In the genomic region with DNA sequence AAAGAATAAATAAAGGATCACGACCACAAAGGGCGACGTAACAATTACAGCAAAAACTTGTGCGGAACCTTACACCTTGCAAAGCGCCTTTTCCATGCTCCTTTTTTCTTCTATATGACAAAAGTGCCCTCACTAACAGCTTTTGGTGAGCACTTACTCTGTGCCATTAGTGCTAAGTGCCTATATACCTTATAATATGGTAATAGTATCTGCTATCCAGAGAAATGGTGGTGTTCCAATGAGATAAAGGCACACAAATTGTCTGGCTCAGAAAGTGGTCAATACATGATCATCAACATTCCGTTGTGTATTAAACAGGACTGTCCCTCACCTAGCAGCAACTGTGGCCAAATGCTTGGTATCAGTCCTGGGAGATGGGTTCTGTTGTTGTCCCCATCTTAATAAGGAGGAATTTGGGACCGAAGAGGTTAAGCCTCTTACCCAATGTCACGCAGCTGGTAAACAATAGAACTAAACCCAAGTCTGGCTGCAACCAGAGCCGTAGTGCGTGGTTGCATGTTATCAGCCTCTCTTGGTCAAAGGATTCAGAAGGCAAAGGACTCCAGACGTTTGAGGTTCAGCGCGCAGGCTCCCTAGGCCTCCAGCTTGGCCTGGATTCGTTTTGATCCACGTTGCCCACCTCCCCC, we compare ENCODE assay signal across 8 cellular contexts. TPM values are rescaled to one million over a fixed set of nuclear protein-coding genes. Genes with fewer than 3 reads are reported as not detected.
DNase-seq lines count a peak whose midpoint lies in the region; ATAC-seq and TF ChIP-seq lines count a peak whose summit lies in the region.

No MANE protein-coding gene starts in this region.

- no peak overlapping the region for H2AK5ac ChIP-seq in H9 (ENCODE audit: insufficient read length, low read length)

- H3K4me3 Mint-ChIP-seq in Caco-2 (ENCODE audit: unreplicated experiment), result peak overlapping the region; percentile 68
- peak overlapping the region; percentile 70 to 89 for H3K4me3 Mint-ChIP-seq in H9
- H3K4me3 Mint-ChIP-seq in activated T-helper 2 cell treated with anti-CD3 and anti-CD28 coated beads, Interferon-gamma antibody, Interleukin-2, Interleukin-4, amounts not matched to agents 10 μg/mL and 5 μg/mL and 100 μg/mL, durations not matched to agents 14 hours and 24 hours and 36 hours (ENCODE audit: low read depth), result peak overlapping the region; percentile 91
- peak overlapping the region; percentile 92 for H3K4me3 Mint-ChIP-seq in natural killer cell

- H2BK20ac ChIP-seq in H9 (ENCODE audit: low read depth, low read length, poor library complexity, severe bottlenecking), result peak overlapping the region; percentile 92

- no peaks in the 10 kb centered on the region for H3K9me3 ChIP-seq in Caco-2
- no peaks in the 10 kb centered on the region for H3K9me3 ChIP-seq in H9 (ENCODE audit: control insufficient read depth, low read depth, low read length)

- WGBS in H9 (ENCODE audit: extremely low coverage, insufficient read length, low lambda C conversion rate), result no CpG with 5 or more reads among the region's 15 CpGs

- no peaks in the 10 kb centered on the region for H3K79me2 ChIP-seq in H9 (ENCODE audit: insufficient read depth, low read length)

- TF ChIP-seq CTCF in Caco-2 (IDR thresholded peaks at IDR 0.05; ENCODE audit: insufficient read depth in 1 of 2, low read depth in 1 of 2, low read length in 1 of 2, severe bottlenecking in 1 of 2, unreplicated experiment in 1 of 2) (no peak), H9 (conservative IDR thresholded peaks at IDR 0.05) (no peak; the same call in 2 of the 3 replicates), natural killer cell (IDR thresholded peaks at IDR 0.05) (no peak), GM13976 (IDR thresholded peaks at IDR 0.05; ENCODE audit: borderline replicate concordance, control extremely low read depth, extremely low read depth, insufficient read depth, missing control alignments) (no peak)

- H3K27ac Mint-ChIP-seq in Caco-2 (ENCODE audit: unreplicated experiment) (no peak overlapping the region), H9 (peak overlapping the region in 1 of 3 experiments; percentile 77; a peak in 2 of 7 replicates), natural killer cell (peak overlapping the region; percentile 93 to 96)
- H3K27ac Mint-ChIP-seq in activated T-helper 2 cell treated with anti-CD3 and anti-CD28 coated beads, Interferon-gamma antibody, Interleukin-2, Interleukin-4, amounts not matched to agents 10 μg/mL and 5 μg/mL and 100 μg/mL, durations not matched to agents 14 hours and 24 hours and 36 hours, result peak overlapping the region; percentile 95

- no peaks in the 10 kb centered on the region for H4K20me1 ChIP-seq in H9 (ENCODE audit: control insufficient read depth, insufficient read depth, insufficient read length)

- H3K9me3 Mint-ChIP-seq in Caco-2 (ENCODE audit: unreplicated experiment), result no peaks in the 10 kb centered on the region
- no peaks in the 10 kb centered on the region for H3K9me3 Mint-ChIP-seq in H9
- H3K9me3 Mint-ChIP-seq in activated T-helper 2 cell treated with anti-CD3 and anti-CD28 coated beads, Interferon-gamma antibody, Interleukin-2, Interleukin-4, amounts not matched to agents 10 μg/mL and 5 μg/mL and 100 μg/mL, durations not matched to agents 14 hours and 24 hours and 36 hours, result no peaks in the 10 kb centered on the region
- no peaks in the 10 kb centered on the region for H3K9me3 Mint-ChIP-seq in natural killer cell

- H3K27me3 ChIP-seq in Caco-2 (replicated peaks; ENCODE audit: control insufficient read depth, insufficient read depth, low read length) (no peaks in the 10 kb centered on the region; the same call in 1 of the 2 replicates), H9 (ENCODE audit: insufficient read depth, low read length) (no peaks in the 10 kb centered on the region)

- intact Hi-C loops in Caco-2 (cut with micrococcal nuclease; ENCODE audit: unreplicated experiment), result loop anchor here (1.0 to 5.0 kb wide), 4 partner anchors 50 to 231 kb away; a partner anchor contains a TSS
- intact Hi-C loops in activated T-helper 2 cell treated with anti-CD3 and anti-CD28 coated beads, Interferon-gamma antibody, Interleukin-2, Interleukin-4, amounts not matched to agents 10 μg/mL and 5 μg/mL and 100 μg/mL, durations not matched to agents 14 hours and 24 hours and 36 hours (cut with micrococcal nuclease), result loop anchor here (1.0 to 2.0 kb wide), 5 partner anchors 36 to 186 kb away; a partner anchor contains a TSS
- intact Hi-C loops in natural killer cell (cut with micrococcal nuclease), result loop anchor here (1.0 to 10.0 kb wide), 7 partner anchors 37 to 187 kb away; a partner anchor contains a TSS

- no peak overlapping the region for H3K4me2 ChIP-seq in H9 (ENCODE audit: insufficient read depth, insufficient read length, low read length)

- H3K4ac ChIP-seq in H9 (ENCODE audit: low read depth, low read length), result peak overlapping the region; percentile 15

- no peak overlapping the region for H4K8ac ChIP-seq in H9 (replicated peaks; ENCODE audit: insufficient read length, low read depth, low read length)

- H3K4me1 Mint-ChIP-seq in Caco-2 (ENCODE audit: low read depth, unreplicated experiment) (no peaks in the 10 kb centered on the region), H9 (peaks cover 9 to 10% of the 10 kb centered on the region in 2 experiments), natural killer cell (peaks cover 5 to 24% of the 10 kb centered on the region in 2 donors)
- H3K4me1 Mint-ChIP-seq in activated T-helper 2 cell treated with anti-CD3 and anti-CD28 coated beads, Interferon-gamma antibody, Interleukin-2, Interleukin-4, amounts not matched to agents 10 μg/mL and 5 μg/mL and 100 μg/mL, durations not matched to agents 14 hours and 24 hours and 36 hours (ENCODE audit: low read depth), result peaks cover 11% of the 10 kb centered on the region

- POLR2A ChIA-PET in Caco-2 (lab: Charles Lee), result interaction anchor here (0.6 to 1.5 kb wide), 3 partner anchors 35 to 133 kb away, joined by 3 to 10 read pairs (median 6); a partner anchor contains a TSS

- H2BK120ac ChIP-seq in H9 (ENCODE audit: low read depth, low read length, poor library complexity, severe bottlenecking), result peak overlapping the region; percentile 54

- ATAC-seq in natural killer cell, result no peak
- ATAC-seq in activated CD4-positive, CD25-positive, alpha-beta regulatory T cell treated with anti-CD3 and anti-CD28 coated beads, Interleukin-2, amount 50 U/mL, for 24 hours, result no peak

- no peak overlapping the region for H4K5ac ChIP-seq in H9 (ENCODE audit: insufficient read length, low read depth, low read length)

- H3K4me1 ChIP-seq in Caco-2, result no peaks in the 10 kb centered on the region
- no peaks in the 10 kb centered on the region for H3K4me1 ChIP-seq in H9 (ENCODE audit: insufficient read depth, low read length)

- no peak overlapping the region for H2BK15ac ChIP-seq in H9 (ENCODE audit: low read depth, low read length)

- CTCF ChIA-PET in Caco-2 (lab: Charles Lee), result interaction anchor here (0.8 to 2.1 kb wide), 23 partner anchors 9 to 339 kb away, joined by 3 to 37 read pairs (median 9); a partner anchor contains a TSS

- H3K36me3 ChIP-seq in Caco-2 (ENCODE audit: control insufficient read depth, insufficient read depth, low read length), result no peaks in the 10 kb centered on the region

- H4K91ac ChIP-seq in H9 (ENCODE audit: insufficient read length, low read depth, low read length), result no peak overlapping the region

- peaks cover 10% of the 10 kb centered on the region for H3K27me3 Mint-ChIP-seq in Caco-2 (ENCODE audit: insufficient read depth, unreplicated experiment)
- H3K27me3 Mint-ChIP-seq in H9 (ENCODE audit: low read depth), result peaks cover 15% of the 10 kb centered on the region
- H3K27me3 Mint-ChIP-seq in activated T-helper 2 cell treated with anti-CD3 and anti-CD28 coated beads, Interferon-gamma antibody, Interleukin-2, Interleukin-4, amounts not matched to agents 10 μg/mL and 5 μg/mL and 100 μg/mL, durations not matched to agents 14 hours and 24 hours and 36 hours (ENCODE audit: low read depth), result no peaks in the 10 kb centered on the region
- H3K27me3 Mint-ChIP-seq in natural killer cell (ENCODE audit: low read depth in 2 of 2), result no peaks in the 10 kb centered on the region

- H3K27ac ChIP-seq in H9 (ENCODE audit: insufficient read length, low read depth, low read length), result no peak overlapping the region

- H3K14ac ChIP-seq in H9 (ENCODE audit: insufficient read depth, low read length), result peak overlapping the region; percentile 85; the same call in 1 of the 2 replicates

- DNase-seq in Caco-2, result no peak
- no peak for DNase-seq in H9
- DNase-seq in activated T-helper 2 cell treated with anti-CD3 and anti-CD28 coated beads, Interferon-gamma antibody, Interleukin-2, Interleukin-4, amounts not matched to agents 10 μg/mL and 5 μg/mL and 100 μg/mL, durations not matched to agents 14 hours and 24 hours and 36 hours (ENCODE audit: low spot score), result no peak
- no peak for DNase-seq in natural killer cell
- no peak for DNase-seq in stimulated activated CD4-positive, alpha-beta T cell treated with anti-CD3 and anti-CD28 coated beads, Interleukin-4, amount 100 ng/mL, for 24 hours
- DNase-seq in GM13976 (ENCODE audit: low spot score), result no peak
- DNase-seq in central memory CD4-positive, alpha-beta T cell, result no peak

- no peak overlapping the region for H2BK12ac ChIP-seq in H9 (ENCODE audit: insufficient read length, low read depth, low read length)

- in situ Hi-C loops in GM13976 (cut with MboI; ENCODE audit: low sequenced_read_pairs, unreplicated experiment), result no loop called here

- H3T11ph ChIP-seq in H9 (ENCODE audit: low read length), result peak overlapping the region; percentile 0

- H3K23me2 ChIP-seq in H9 (ENCODE audit: insufficient read length, low read depth, low read length, poor library complexity, severe bottlenecking), result no peaks in the 10 kb centered on the region

- no peak overlapping the region for H3K9ac ChIP-seq in H9 (ENCODE audit: extremely low read depth, insufficient read length, low read length)

- H3K18ac ChIP-seq in H9 (ENCODE audit: insufficient read length, low read depth, low read length), result peak overlapping the region; percentile 89

- H2AFZ ChIP-seq in H9 (ENCODE audit: low read length), result no peak overlapping the region

- H3K79me1 ChIP-seq in H9 (ENCODE audit: insufficient read depth, low read depth, low read length, poor library complexity, severe bottlenecking), result no peaks in the 10 kb centered on the region

- H3K23ac ChIP-seq in H9 (ENCODE audit: insufficient read length, low read depth, low read length), result no peak overlapping the region

- no peak overlapping the region for H2BK5ac ChIP-seq in H9 (ENCODE audit: insufficient read length, low read length)

- H3K4me3 ChIP-seq in Caco-2 (ENCODE audit: low read depth, low read length), result no peak overlapping the region; the same call in 1 of the 2 replicates

- H3K56ac ChIP-seq in H9 (ENCODE audit: insufficient read length, low read depth, low read length), result no peak overlapping the region

- BruUV-seq in Caco-2 (replicated peaks; lab: Mats Ljungman, UMichigan), result no TSS peak

- peaks cover 7% of the 10 kb centered on the region for H3K36me3 Mint-ChIP-seq in Caco-2 (ENCODE audit: insufficient read depth, unreplicated experiment)
- no peaks in the 10 kb centered on the region; a peak in 1 of 7 replicates for H3K36me3 Mint-ChIP-seq in H9 (ENCODE audit: insufficient read depth in 1 of 3, low read depth in 3 of 3)
- H3K36me3 Mint-ChIP-seq in activated T-helper 2 cell treated with anti-CD3 and anti-CD28 coated beads, Interferon-gamma antibody, Interleukin-2, Interleukin-4, amounts not matched to agents 10 μg/mL and 5 μg/mL and 100 μg/mL, durations not matched to agents 14 hours and 24 hours and 36 hours (ENCODE audit: low read depth), result peaks cover 18% of the 10 kb centered on the region
- peaks cover 8% of the 10 kb centered on the region for H3K36me3 Mint-ChIP-seq in natural killer cell

RNA-seq across cellular contexts. Expression of a gene that starts 0.6 kb away (rescaled TPM):
- total RNA-seq in Caco-2 (2022), result 12.9 and 14.2 TPM in 2 replicates
- total RNA-seq in H9 (2021), result 13.2 and 16.3 TPM in 2 replicates
- total RNA-seq in activated T-helper 2 cell treated with anti-CD3 and anti-CD28 coated beads, Interferon-gamma antibody, Interleukin-2, Interleukin-4, amounts not matched to agents 10 μg/mL and 5 μg/mL and 100 μg/mL, durations not matched to agents 14 hours and 24 hours and 36 hours, result 20.2 and 20.6 TPM in 2 replicates
- 10 to 100 TPM; 20.9 to 27.8 (median 23.7) TPM for total RNA-seq in natural killer cell

RNA-seq across cellular contexts. Expression of a gene that starts 19.8 kb away (rescaled TPM):
- total RNA-seq in Caco-2 (2022) (not detected in 2 replicates), H9 (2021) (not detected in 2 replicates), natural killer cell (10 to 100 TPM; 15.5 to 23.0 (median 21.5) TPM)
- total RNA-seq in activated T-helper 2 cell treated with anti-CD3 and anti-CD28 coated beads, Interferon-gamma antibody, Interleukin-2, Interleukin-4, amounts not matched to agents 10 μg/mL and 5 μg/mL and 100 μg/mL, durations not matched to agents 14 hours and 24 hours and 36 hours, result 0.18 TPM in 1 of 2 replicates, not detected in the other

RNA-seq across cellular contexts. Expression of a gene that starts 20.2 kb away (rescaled TPM):
- total RNA-seq in Caco-2 (2022) (8.7 and 11.2 TPM in 2 replicates), H9 (2021) (10.6 and 10.9 TPM in 2 replicates), natural killer cell (10 to 100 TPM in 2 of 3 donors, 1 to 10 TPM in 1; 6.9 to 11.5 (median 11.0) TPM)
- 20.1 and 21.5 TPM in 2 replicates for total RNA-seq in activated T-helper 2 cell treated with anti-CD3 and anti-CD28 coated beads, Interferon-gamma antibody, Interleukin-2, Interleukin-4, amounts not matched to agents 10 μg/mL and 5 μg/mL and 100 μg/mL, durations not matched to agents 14 hours and 24 hours and 36 hours

RNA-seq across cellular contexts. Expression of a gene that starts 28.9 kb away (rescaled TPM):
- total RNA-seq in Caco-2 (2022) (not detected in 2 replicates), H9 (2021) (0.15 and 0.22 TPM in 2 replicates), natural killer cell (not detected)
- 0.18 TPM in 1 of 2 replicates, not detected in the other for total RNA-seq in activated T-helper 2 cell treated with anti-CD3 and anti-CD28 coated beads, Interferon-gamma antibody, Interleukin-2, Interleukin-4, amounts not matched to agents 10 μg/mL and 5 μg/mL and 100 μg/mL, durations not matched to agents 14 hours and 24 hours and 36 hours

RNA-seq across cellular contexts. Expression of a gene that starts 42.8 kb away (rescaled TPM):
- total RNA-seq in Caco-2 (2022) (0.34 TPM in 1 of 2 replicates, not detected in the other), H9 (2021) (1.3 and 1.7 TPM in 2 replicates), natural killer cell (10 to 100 TPM; 42.8 to 86.8 (median 56.6) TPM)
- total RNA-seq in activated T-helper 2 cell treated with anti-CD3 and anti-CD28 coated beads, Interferon-gamma antibody, Interleukin-2, Interleukin-4, amounts not matched to agents 10 μg/mL and 5 μg/mL and 100 μg/mL, durations not matched to agents 14 hours and 24 hours and 36 hours, result 23.6 and 25.1 TPM in 2 replicates

Comparison
In these comparisons a context has a peak if more than half of its experiments do, and no peak if none do; other contexts are left out.
1. RNA of a gene that starts 19.8 kb away (total RNA-seq): 15.5 to 23.0 TPM in natural killer cell; 0.18 TPM in activated T-helper 2 cell treated with anti-CD3 and anti-CD28 coated beads, Interferon-gamma antibody, Interleukin-2, Interleukin-4, amounts not matched to agents 10 μg/mL and 5 μg/mL and 100 μg/mL, durations not matched to agents 14 hours and 24 hours and 36 hours, not detected in H9 and not detected in Caco-2; every median in the first group is over 10 times any median in the second.
2. Peak in every context shown above with its lines, with median percentiles within 50 percentile points of each other: H3K4me3 Mint-ChIP-seq.